In the genomic region with DNA sequence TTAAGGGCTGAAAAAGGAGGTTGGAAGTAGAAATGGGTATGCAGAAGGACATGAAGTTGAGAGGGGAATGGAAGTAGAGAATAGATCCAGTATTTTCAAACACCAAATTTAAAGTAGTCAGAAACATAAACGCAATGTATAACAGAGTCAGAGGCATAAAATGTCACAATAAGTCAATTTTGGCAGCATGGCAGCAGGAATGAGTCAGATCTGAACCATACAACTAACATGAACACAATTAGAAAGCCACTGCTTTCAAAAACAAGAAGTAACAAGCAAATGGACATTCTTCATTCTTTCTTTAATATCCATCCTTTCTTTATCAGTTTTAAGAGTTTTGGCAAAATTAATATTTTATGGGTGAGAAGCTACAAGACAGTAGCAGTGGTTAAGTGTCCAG, we compare ENCODE assay signal across 9 cellular contexts. TPM values are rescaled to one million over a fixed set of nuclear protein-coding genes. Genes with fewer than 3 reads are reported as not detected.
DNase-seq lines count a peak whose midpoint lies in the region; ATAC-seq and TF ChIP-seq lines count a peak whose summit lies in the region.
"Had no signal": no experiment of that assay in that cellular context is flagged by ENCODE, and none has a peak within 500 bp of the region (broad histone marks: within the 10 kb centered on the region; RNA-seq: fewer than 3 reads in every experiment).

No MANE protein-coding gene starts in this region.

- peaks cover 45% of the 10 kb centered on the region for H3K4me1 ChIP-seq in CD8-positive, alpha-beta T cell (ENCODE audit: insufficient read depth, low read length)
- peaks cover 0 to 68% (median 53%) of the 10 kb centered on the region in 9 donors for H3K4me1 ChIP-seq in heart right ventricle
- H3K4me1 ChIP-seq in tibial artery: peaks cover 0 to 47% (median 24%) of the 10 kb centered on the region in 4 donors

- POLR2A ChIA-PET in CD8-positive, alpha-beta T cell (lab: Charles Lee): no interaction called here
- POLR2A ChIA-PET in activated CD4-positive, alpha-beta memory T cell treated with anti-CD3 and anti-CD28 coated beads for 36 hours (lab: Charles Lee): no interaction called here

- peaks cover 39% of the 10 kb centered on the region for H3K36me3 Mint-ChIP-seq in CD8-positive, alpha-beta T cell
- peaks cover 36% of the 10 kb centered on the region for H3K36me3 Mint-ChIP-seq in activated CD4-positive, alpha-beta memory T cell treated with anti-CD3 and anti-CD28 coated beads for 36 hours

- no peaks in the 10 kb centered on the region for H3K9me3 ChIP-seq in CD8-positive, alpha-beta T cell (ENCODE audit: low read length)
- H3K9me3 ChIP-seq in heart right ventricle (no peaks in the 10 kb centered on the region), tibial artery (no peaks in the 10 kb centered on the region)

- no peak overlapping the region for H3K27ac ChIP-seq in CD8-positive, alpha-beta T cell (ENCODE audit: low read depth, low read length)
- H3K27ac ChIP-seq in heart right ventricle: no peak overlapping the region
- H3K27ac ChIP-seq in tibial artery: no peak overlapping the region

- WGBS in heart right ventricle, 2 donors: 85 to 97% methylated on average over 1 of the region's 1 CpG

- TF ChIP-seq CTCF in CD8-positive, alpha-beta T cell (IDR thresholded peaks at IDR 0.05): no peak
- TF ChIP-seq CTCF in heart right ventricle (IDR thresholded peaks at IDR 0.05) (no peak), tibial artery (IDR thresholded peaks at IDR 0.05) (no peak)

- H3K9me3 Mint-ChIP-seq in CD8-positive, alpha-beta T cell: no peaks in the 10 kb centered on the region
- no peaks in the 10 kb centered on the region for H3K9me3 Mint-ChIP-seq in activated CD4-positive, alpha-beta memory T cell treated with anti-CD3 and anti-CD28 coated beads for 36 hours

- peak overlapping the region; percentile 15 for H3K27ac Mint-ChIP-seq in CD8-positive, alpha-beta T cell
- H3K27ac Mint-ChIP-seq in activated CD4-positive, alpha-beta memory T cell treated with anti-CD3 and anti-CD28 coated beads for 36 hours: peak overlapping the region; percentile 33

- H3K4me3 Mint-ChIP-seq in CD8-positive, alpha-beta T cell: peak overlapping the region; percentile 96
- H3K4me3 Mint-ChIP-seq in activated CD4-positive, alpha-beta memory T cell treated with anti-CD3 and anti-CD28 coated beads for 36 hours: peak overlapping the region; percentile 98

- no peaks in the 10 kb centered on the region for H3K27me3 Mint-ChIP-seq in CD8-positive, alpha-beta T cell (ENCODE audit: low read depth)
- H3K27me3 Mint-ChIP-seq in activated CD4-positive, alpha-beta memory T cell treated with anti-CD3 and anti-CD28 coated beads for 36 hours: no peaks in the 10 kb centered on the region

- H3K4me1 Mint-ChIP-seq in CD8-positive, alpha-beta T cell (ENCODE audit: low read depth): peaks cover 70% of the 10 kb centered on the region
- H3K4me1 Mint-ChIP-seq in activated CD4-positive, alpha-beta memory T cell treated with anti-CD3 and anti-CD28 coated beads for 36 hours (ENCODE audit: low read depth): peaks cover 55% of the 10 kb centered on the region

- in situ Hi-C loops in G401 (cut with HindIII; ENCODE audit: low sequenced_read_pairs): no loop called here

- H3K4me3 ChIP-seq in CD8-positive, alpha-beta T cell (ENCODE audit: low read depth, low read length): no peak overlapping the region
- H3K4me3 ChIP-seq in heart right ventricle: peak overlapping the region in 1 of 10 donors; percentile 5
- no peak overlapping the region for H3K4me3 ChIP-seq in tibial artery

- H3K27me3 ChIP-seq in CD8-positive, alpha-beta T cell (ENCODE audit: insufficient read depth, low read length): no peaks in the 10 kb centered on the region
- H3K27me3 ChIP-seq in heart right ventricle (no peaks in the 10 kb centered on the region), tibial artery (no peaks in the 10 kb centered on the region)

- intact Hi-C loops in CD8-positive, alpha-beta T cell (cut with DNase I, micrococcal nuclease): loop anchor here in 1 of 2 experiments (1.0 to 10.0 kb wide), 2 partner anchors 15 to 1886 kb away; a partner anchor contains a TSS
- intact Hi-C loops in activated CD4-positive, alpha-beta memory T cell treated with anti-CD3 and anti-CD28 coated beads for 36 hours (cut with micrococcal nuclease): loop anchor here (1.0 to 10.0 kb wide), 2 partner anchors 20 to 1886 kb away; a partner anchor contains a TSS
- intact Hi-C loops in heart right ventricle (cut with DNase I) (no loop called here), tibial artery (cut with DNase I; ENCODE audit: low total_unique reads) (no loop called here)

- H3K36me3 ChIP-seq in CD8-positive, alpha-beta T cell (ENCODE audit: insufficient read depth, low read length): no peaks in the 10 kb centered on the region
- H3K36me3 ChIP-seq in heart right ventricle (peaks cover 0 to 20% (median 0%) of the 10 kb centered on the region in 9 donors), tibial artery (no peaks in the 10 kb centered on the region)

- no peak for ATAC-seq in CD8-positive, alpha-beta T cell
- peak; percentile 24 for ATAC-seq in HG03442 (IDR thresholded peaks at IDR 0.05; ENCODE audit: unreplicated experiment)
- ATAC-seq in GM21723 (IDR thresholded peaks at IDR 0.05; ENCODE audit: unreplicated experiment): no peak
- ATAC-seq in heart right ventricle: no peak

- CTCF ChIA-PET in CD8-positive, alpha-beta T cell (lab: Charles Lee): interaction anchor here (0.9 kb wide), 1 partner anchor 16 kb away, joined by 4 read pairs; no protein-coding TSS in a partner anchor
- CTCF ChIA-PET in activated CD4-positive, alpha-beta memory T cell treated with anti-CD3 and anti-CD28 coated beads for 36 hours (lab: Charles Lee): interaction anchor here (2.0 kb wide), 1 partner anchor 16 kb away, joined by 11 read pairs; no protein-coding TSS in a partner anchor

- DNase-seq in CD8-positive, alpha-beta T cell: no peak
- no peak for DNase-seq in activated CD4-positive, alpha-beta memory T cell treated with anti-CD3 and anti-CD28 coated beads for 36 hours
- DNase-seq in iris pigment epithelial cell (ENCODE audit: low read depth) (peak; percentile 78), heart right ventricle (no peak), tibial artery (no peak), G401 (ENCODE audit: low spot score) (no peak)
- DNase-seq: stimulated activated CD4-positive, alpha-beta T cell treated with anti-CD3 and anti-CD28 coated beads, Interleukin-2, amount 100 ng/mL, for 24 hours had no signal

RNA-seq across cellular contexts. Expression of a gene that starts 2.5 kb away (rescaled TPM):
- 10 to 100 TPM; 83.3 to 83.8 TPM for total RNA-seq in CD8-positive, alpha-beta T cell
- total RNA-seq in activated CD4-positive, alpha-beta memory T cell treated with anti-CD3 and anti-CD28 coated beads for 36 hours: 10 to 100 TPM; 62.6 to 71.0 TPM
- 10 to 100 TPM; 22.4 to 38.1 (median 27.7) TPM for total RNA-seq in heart right ventricle
- 10 to 100 TPM; 23.8 to 36.1 TPM for polyA plus RNA-seq in heart right ventricle
- total RNA-seq in G401 (2014; rRNA removed; shearing (Covaris generic)): 48.9 and 91.7 TPM in 2 replicates
